ENCODE assay signal across 2 cellular contexts in the genomic region with DNA sequence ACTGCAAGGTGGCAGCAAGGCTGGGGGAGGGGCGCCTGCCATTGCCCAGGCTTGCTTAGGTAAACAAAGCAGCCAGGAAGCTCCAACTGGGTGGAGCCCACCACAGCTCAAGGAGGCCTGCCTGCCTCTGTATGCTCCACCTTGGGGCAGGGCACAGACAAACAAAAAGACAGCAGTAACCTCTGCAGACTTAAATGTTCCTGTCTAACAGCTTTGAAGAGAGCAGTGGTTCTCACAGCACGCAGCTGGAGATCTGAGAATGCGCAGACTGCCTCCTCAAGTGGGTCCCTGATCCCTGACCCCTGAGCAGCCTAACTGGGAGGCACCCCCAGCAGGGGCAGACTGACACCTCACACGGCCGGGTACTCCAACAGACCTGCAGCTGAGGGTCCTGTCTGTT. TPM values are rescaled to one million over a fixed set of nuclear protein-coding genes. Genes with fewer than 3 reads are reported as not detected.
"Had no signal": no experiment of that assay in that cellular context is flagged by ENCODE, and none has a peak within 500 bp of the region (broad histone marks: within the 10 kb centered on the region; RNA-seq: fewer than 3 reads in every experiment).

No MANE protein-coding gene starts in this region.

RNA-seq across cellular contexts. Expression of gene CYP2C8, which starts 10.3 kb away (rescaled TPM):
- total RNA-seq: HT1080, IMR-90 had no signal
